Comparison of ENCODE assay signal across 17 cellular contexts in the genomic region with DNA sequence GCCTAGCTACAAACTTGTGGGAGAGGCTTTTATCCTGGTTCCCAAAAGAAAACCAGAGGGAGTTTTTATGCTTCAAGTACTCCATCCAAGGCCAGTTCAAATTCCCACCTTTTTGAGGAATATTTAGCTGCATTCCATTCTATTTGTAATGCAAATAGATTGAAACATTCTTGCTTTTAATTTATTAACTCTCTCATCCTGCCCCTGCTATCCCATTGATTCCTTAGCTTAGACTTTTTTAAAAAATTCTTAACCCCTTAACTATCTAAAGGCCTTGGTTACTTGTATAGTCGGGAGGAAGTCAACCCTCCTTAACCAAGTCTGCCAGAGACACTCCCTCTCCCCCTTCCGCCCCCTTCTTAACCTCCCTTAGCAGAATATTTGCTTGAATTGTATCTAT. TPM values are rescaled to one million over a fixed set of nuclear protein-coding genes. Genes with fewer than 3 reads are reported as not detected.
DNase-seq lines count a peak whose midpoint lies in the region; ATAC-seq and TF ChIP-seq lines count a peak whose summit lies in the region.
"Had no signal": no experiment of that assay in that cellular context is flagged by ENCODE, and none has a peak within 500 bp of the region (broad histone marks: within the 10 kb centered on the region; RNA-seq: fewer than 3 reads in every experiment).

No MANE protein-coding gene starts in this region.

- H3K27me3 Mint-ChIP-seq in GM23338 (ENCODE audit: insufficient read depth, low read depth, poor library complexity) (peaks cover 18% of the 10 kb centered on the region), activated B cell treated with CpG ODN at 0.5 μM for 24 hours (no peaks in the 10 kb centered on the region)
- no peaks in the 10 kb centered on the region for H3K27me3 Mint-ChIP-seq in naive thymus-derived CD4-positive, alpha-beta T cell

- POLR2A ChIA-PET in activated B cell treated with CpG ODN at 0.5 μM for 24 hours (lab: Charles Lee), result interaction anchor here (4.7 kb wide), 1 partner anchor 53 kb away, joined by 39 read pairs; a partner anchor contains a TSS
- POLR2A ChIA-PET in naive thymus-derived CD4-positive, alpha-beta T cell (lab: Charles Lee), result interaction anchor here (1.7 to 5.6 kb wide), 3 partner anchors 12 to 55 kb away, joined by 4 to 76 read pairs (median 6); a partner anchor contains a TSS
- POLR2A ChIA-PET in SK-N-SH (lab: Yijun Ruan, JAX), result interaction anchor here (1.0 kb wide), 1 partner anchor 53 kb away, joined by 3 read pairs; a partner anchor contains a TSS

- H3F3A ChIP-seq in GM23338 (replicated peaks; ENCODE audit: low read depth) (0 out of 2 replicates have a peak, but pooled peaks cover 4% of the 10 kb centered on the region), SK-N-SH (replicated peaks; ENCODE audit: insufficient read depth) (peaks cover 22% of the 10 kb centered on the region)

- H3K4me3 ChIP-seq in GM23338 (0 out of 2 replicates have a peak overlapping the region, but pooled peaks have one; percentile 3), SK-N-SH (ENCODE audit: low read depth in 2 of 2, low read length in 1 of 2) (no peak overlapping the region)
- no peak overlapping the region for H3K4me3 ChIP-seq in naive thymus-derived CD4-positive, alpha-beta T cell (ENCODE audit: low read length)
- H3K4me3 ChIP-seq: colonic mucosa, suprapubic skin had no signal

- H3K4me1 Mint-ChIP-seq in GM23338 (peaks cover 59% of the 10 kb centered on the region), activated B cell treated with CpG ODN at 0.5 μM for 24 hours (peaks cover 46% of the 10 kb centered on the region)
- H3K4me1 Mint-ChIP-seq in naive thymus-derived CD4-positive, alpha-beta T cell, result peaks cover 26 to 62% (median 43%) of the 10 kb centered on the region in 7 donors

- TF ChIP-seq CTCF in GM23338 (conservative IDR thresholded peaks at IDR 0.05; ENCODE audit: low read depth in 2 of 2) (no peak), activated B cell treated with CpG ODN at 0.5 μM for 24 hours (IDR thresholded peaks at IDR 0.05) (no peak), SK-N-SH (IDR thresholded peaks at IDR 0.05) (no peak)

- H3K4me1 ChIP-seq in GM23338 (ENCODE audit: insufficient read depth), result peaks cover 42% of the 10 kb centered on the region
- peaks cover 14 to 19% of the 10 kb centered on the region in 2 donors for H3K4me1 ChIP-seq in naive thymus-derived CD4-positive, alpha-beta T cell (ENCODE audit: control insufficient read depth in 2 of 2, insufficient read depth in 2 of 2, low read length in 2 of 2)
- H3K4me1 ChIP-seq in SK-N-SH (ENCODE audit: control insufficient read depth in 1 of 2, insufficient read depth in 2 of 2, low read depth in 1 of 2, low read length in 1 of 2), result peaks cover 11 to 12% of the 10 kb centered on the region in 2 experiments; a peak in 3 of 4 replicates
- H3K4me1 ChIP-seq: colonic mucosa had no signal

- no peaks in the 10 kb centered on the region for H3K9me3 ChIP-seq in naive thymus-derived CD4-positive, alpha-beta T cell (ENCODE audit: control insufficient read depth in 2 of 3, low read length in 3 of 3)
- H3K9me3 ChIP-seq in SK-N-SH, result no peaks in the 10 kb centered on the region
- H3K9me3 ChIP-seq: colonic mucosa, suprapubic skin had no signal

- no peak for TF ChIP-seq EP300 in SK-N-SH (IDR thresholded peaks at IDR 0.05; ENCODE audit: borderline replicate concordance in 1 of 2, low read depth in 1 of 2, low read length in 1 of 2)

- peaks cover 47% of the 10 kb centered on the region; the same call in 2 of the 3 replicates for H3K36me3 Mint-ChIP-seq in GM23338 (ENCODE audit: low read depth)
- peaks cover 54% of the 10 kb centered on the region for H3K36me3 Mint-ChIP-seq in activated B cell treated with CpG ODN at 0.5 μM for 24 hours (ENCODE audit: low read depth)
- peaks cover 3 to 56% (median 13%) of the 10 kb centered on the region in 5 donors for H3K36me3 Mint-ChIP-seq in naive thymus-derived CD4-positive, alpha-beta T cell

- H3K9ac ChIP-seq in SK-N-SH, result no peak overlapping the region

- H3K4me2 ChIP-seq in GM23338, result peak overlapping the region; percentile 83
- H3K4me2 ChIP-seq in SK-N-SH, result no peak overlapping the region

- H3K9me3 Mint-ChIP-seq in GM23338 (no peaks in the 10 kb centered on the region), activated B cell treated with CpG ODN at 0.5 μM for 24 hours (no peaks in the 10 kb centered on the region)
- H3K9me3 Mint-ChIP-seq in naive thymus-derived CD4-positive, alpha-beta T cell, result no peaks in the 10 kb centered on the region
- H3K9me3 Mint-ChIP-seq: T-helper 1 cell treated with Interleukin-12 subunit alpha and Interleukin-12 subunit beta and Interleukin-4 antibody, amounts not matched to agents 30 μg/mL and 1 μg/mL, for 36 hours had no signal

- DNase-seq in GM23338 (ENCODE audit: low spot score), result peak; percentile 85
- no peak for DNase-seq in activated B cell treated with CpG ODN at 0.5 μM for 24 hours
- no peak for DNase-seq in naive thymus-derived CD4-positive, alpha-beta T cell
- DNase-seq in substantia nigra (lab: John Stamatoyannopoulos, UW), result no peak
- no peak for DNase-seq in SK-N-SH
- no peak for DNase-seq in T-helper 9 cell
- DNase-seq: activated CD4-positive, alpha-beta T cell treated with anti-CD3 and anti-CD28 coated beads for 4 hours; activated T-cell treated with anti-CD3 and anti-CD28 coated beads, Interleukin-2, amount 50 U/mL, for 48 hours; anterior cingulate cortex; C1 segment of cervical spinal cord; colonic mucosa; DMS79; kidney glomerular epithelial cell; NCI-H1048; NCI-H774 had no signal

- H4K20me1 ChIP-seq in GM23338 (replicated peaks; ENCODE audit: insufficient read depth), result no peaks in the 10 kb centered on the region
- no peaks in the 10 kb centered on the region for H4K20me1 ChIP-seq in SK-N-SH (ENCODE audit: insufficient read depth)

- H3K27ac Mint-ChIP-seq in GM23338 (peak overlapping the region; percentile 66), activated B cell treated with CpG ODN at 0.5 μM for 24 hours (peak overlapping the region; percentile 35)
- H3K27ac Mint-ChIP-seq in naive thymus-derived CD4-positive, alpha-beta T cell, result peak overlapping the region in 8 of 9 donors; percentile 26 to 91 (median 68)
- H3K27ac Mint-ChIP-seq: T-helper 1 cell treated with Interleukin-12 subunit alpha and Interleukin-12 subunit beta and Interleukin-4 antibody, amounts not matched to agents 30 μg/mL and 1 μg/mL, for 36 hours had no signal

- H3K27ac ChIP-seq in GM23338 (ENCODE audit: low read depth), result peak overlapping the region; percentile 91
- peak overlapping the region; percentile 26 for H3K27ac ChIP-seq in naive thymus-derived CD4-positive, alpha-beta T cell (ENCODE audit: low read depth, low read length)
- no peak overlapping the region for H3K27ac ChIP-seq in substantia nigra (ENCODE audit: low read depth, low read length, poor library complexity, severe bottlenecking)
- 0 out of 4 replicates have a peak overlapping the region, but pooled peaks of 1 of the 2 experiments have one; percentile 2 for H3K27ac ChIP-seq in SK-N-SH (ENCODE audit: low read depth in 2 of 2, low read length in 1 of 2)
- H3K27ac ChIP-seq: colonic mucosa, suprapubic skin had no signal

- 63% methylated on average over 2 of the region's 2 CpGs for WGBS in SK-N-SH (ENCODE audit: low lambda C conversion rate)

- H3K4me3 Mint-ChIP-seq in GM23338, result peak overlapping the region; percentile 33; the same call in 1 of the 3 replicates
- no peak overlapping the region for H3K4me3 Mint-ChIP-seq in activated B cell treated with CpG ODN at 0.5 μM for 24 hours
- H3K4me3 Mint-ChIP-seq in naive thymus-derived CD4-positive, alpha-beta T cell, result no peak overlapping the region
- H3K4me3 Mint-ChIP-seq: T-helper 1 cell treated with Interleukin-12 subunit alpha and Interleukin-12 subunit beta and Interleukin-4 antibody, amounts not matched to agents 30 μg/mL and 1 μg/mL, for 36 hours had no signal

- intact Hi-C loops in activated B cell treated with CpG ODN at 0.5 μM for 24 hours (cut with micrococcal nuclease), result loop anchor here (5.0 to 10.0 kb wide), 2 partner anchors 35 to 167 kb away; a partner anchor contains a TSS
- intact Hi-C loops in naive thymus-derived CD4-positive, alpha-beta T cell (cut with micrococcal nuclease), result loop anchor here (10.0 kb wide), 2 partner anchors 167 to 277 kb away; a partner anchor contains a TSS

- H3K9me2 ChIP-seq in GM23338 (ENCODE audit: insufficient read depth), result no peaks in the 10 kb centered on the region
- H3K9me2 ChIP-seq in SK-N-SH, result no peaks in the 10 kb centered on the region

- peaks cover 12% of the 10 kb centered on the region for H3K27me3 ChIP-seq in GM23338 (ENCODE audit: insufficient read depth)
- H3K27me3 ChIP-seq in naive thymus-derived CD4-positive, alpha-beta T cell (ENCODE audit: control insufficient read depth in 2 of 2, insufficient read depth in 2 of 2, low read length in 2 of 2), result no peaks in the 10 kb centered on the region
- H3K27me3 ChIP-seq in SK-N-SH (ENCODE audit: insufficient read depth), result no peaks in the 10 kb centered on the region
- H3K27me3 ChIP-seq: colonic mucosa, suprapubic skin had no signal

- H3K36me3 ChIP-seq in GM23338 (ENCODE audit: insufficient read depth), result no peaks in the 10 kb centered on the region; the same call in 1 of the 2 replicates
- peaks cover 0 to 43% (median 19%) of the 10 kb centered on the region in 3 experiments for H3K36me3 ChIP-seq in naive thymus-derived CD4-positive, alpha-beta T cell (ENCODE audit: control insufficient read depth in 2 of 3, insufficient read depth in 3 of 3, low read length in 3 of 3)
- peaks cover 43 to 46% of the 10 kb centered on the region in 2 experiments for H3K36me3 ChIP-seq in SK-N-SH (replicated peaks in 1 of 2; ENCODE audit: control insufficient read depth in 1 of 2, insufficient read depth in 2 of 2, low read length in 1 of 2)
- H3K36me3 ChIP-seq: colonic mucosa had no signal

- no peak for TF ChIP-seq RAD21 in SK-N-SH (IDR thresholded peaks at IDR 0.05; ENCODE audit: low read length)

- no peak for ATAC-seq in GM23338
- ATAC-seq in activated B cell treated with CpG ODN at 0.5 μM for 24 hours (ENCODE audit: low read depth), result no peak
- ATAC-seq in naive thymus-derived CD4-positive, alpha-beta T cell, result no peak

- CTCF ChIA-PET in activated B cell treated with CpG ODN at 0.5 μM for 24 hours (lab: Charles Lee), result interaction anchor here (1.0 to 3.8 kb wide), 5 partner anchors 8 to 281 kb away, joined by 3 to 29 read pairs (median 5); a partner anchor contains a TSS
- CTCF ChIA-PET in naive thymus-derived CD4-positive, alpha-beta T cell (lab: Charles Lee), result interaction anchor here (0.6 to 2.8 kb wide), 5 partner anchors 10 to 170 kb away, joined by 3 to 6 read pairs (median 4); a partner anchor contains a TSS
- CTCF ChIA-PET in SK-N-SH (lab: Yijun Ruan, JAX), result interaction anchor here (0.8 to 4.8 kb wide), 8 partner anchors 10 to 281 kb away, joined by 3 to 42 read pairs (median 4); no protein-coding TSS in a partner anchor

- H2AFZ ChIP-seq in GM23338, result no peak overlapping the region
- H2AFZ ChIP-seq in SK-N-SH (ENCODE audit: low read depth), result no peak overlapping the region

- H3K79me2 ChIP-seq in GM23338 (replicated peaks; ENCODE audit: insufficient read depth) (peaks cover 17% of the 10 kb centered on the region), SK-N-SH (ENCODE audit: insufficient read depth) (peaks cover 18% of the 10 kb centered on the region)

RNA-seq across cellular contexts. Expression of a gene that starts 2.5 kb away (rescaled TPM):
- total RNA-seq in GM23338 (2014; rRNA removed; shearing (Covaris generic)), result 56.8 and 77.6 TPM in 2 replicates
- polyA plus RNA-seq in GM23338 (2016; fragmentation: Nextera tagmentation; extraction: Ambion mirVana), result 52.4 and 53.6 TPM in 2 replicates
- 33.3 and 36.4 TPM in 2 replicates for total RNA-seq in activated B cell treated with CpG ODN at 0.5 μM for 24 hours
- total RNA-seq in naive thymus-derived CD4-positive, alpha-beta T cell, result 100 to 1,000 TPM in 1 of 5 experiments, 10 to 100 TPM in 4; 85.5 to 126 (median 90.1) TPM
- 10 to 100 TPM; 26.1 to 55.9 TPM for polyA plus RNA-seq in naive thymus-derived CD4-positive, alpha-beta T cell
- 81.0 and 87.4 TPM in 2 replicates for polyA plus RNA-seq in SK-N-SH (2012; rRNA removed)
- polyA plus RNA-seq in SK-N-SH (2012; cell fraction: cytosol; rRNA removed), result 25.9 and 38.1 TPM in 2 replicates
- 325 and 510 TPM in 2 replicates for polyA plus RNA-seq in SK-N-SH (2012; cell fraction: nucleus; rRNA removed)

RNA-seq across cellular contexts. Expression of a gene that starts 34.9 kb away (rescaled TPM):
- total RNA-seq in GM23338 (2014; rRNA removed; shearing (Covaris generic)), result 51.3 and 65.4 TPM in 2 replicates
- polyA plus RNA-seq in GM23338 (2016; fragmentation: Nextera tagmentation; extraction: Ambion mirVana) (73.5 and 76.7 TPM in 2 replicates), SK-N-SH (2012; rRNA removed) (961 and 1,028 TPM in 2 replicates)
- total RNA-seq in activated B cell treated with CpG ODN at 0.5 μM for 24 hours, result 11.5 and 13.5 TPM in 2 replicates
- total RNA-seq in naive thymus-derived CD4-positive, alpha-beta T cell, result 10 to 100 TPM in 3 of 5 experiments, under 1 TPM in 2; 0.57 to 89.1 (median 18.7) TPM
- polyA plus RNA-seq in naive thymus-derived CD4-positive, alpha-beta T cell, result 1 to 10 TPM; 2.6 to 4.2 TPM
- polyA plus RNA-seq in SK-N-SH (2012; cell fraction: cytosol; rRNA removed), result 761 and 772 TPM in 2 replicates
- polyA plus RNA-seq in SK-N-SH (2012; cell fraction: nucleus; rRNA removed), result 538 and 661 TPM in 2 replicates

RNA-seq across cellular contexts. Expression of a gene that starts 43.1 kb away (rescaled TPM):
- 12.7 and 22.4 TPM in 2 replicates for total RNA-seq in GM23338 (2014; rRNA removed; shearing (Covaris generic))
- polyA plus RNA-seq in GM23338 (2016; fragmentation: Nextera tagmentation; extraction: Ambion mirVana) (17.9 and 19.0 TPM in 2 replicates), SK-N-SH (2012; rRNA removed) (5.3 and 6.7 TPM in 2 replicates)
- total RNA-seq in activated B cell treated with CpG ODN at 0.5 μM for 24 hours, result 0.46 and 0.75 TPM in 2 replicates
- total RNA-seq in naive thymus-derived CD4-positive, alpha-beta T cell, result 1 to 10 TPM in 1 of 5 experiments, under 1 TPM in 2, not detected in 2; 0.46 to 1.6 (median 0.50) TPM
- not detected for polyA plus RNA-seq in naive thymus-derived CD4-positive, alpha-beta T cell
- 2.7 and 3.7 TPM in 2 replicates for polyA plus RNA-seq in SK-N-SH (2012; cell fraction: cytosol; rRNA removed)
- 21.9 and 22.0 TPM in 2 replicates for polyA plus RNA-seq in SK-N-SH (2012; cell fraction: nucleus; rRNA removed)

RNA-seq across cellular contexts. Expression of a gene that starts 52.4 kb away (rescaled TPM):
- total RNA-seq in GM23338 (2014; rRNA removed; shearing (Covaris generic)), result 161 and 182 TPM in 2 replicates
- polyA plus RNA-seq in GM23338 (2016; fragmentation: Nextera tagmentation; extraction: Ambion mirVana) (120 and 147 TPM in 2 replicates), SK-N-SH (2012; rRNA removed) (50.8 and 71.8 TPM in 2 replicates)
- 221 and 227 TPM in 2 replicates for total RNA-seq in activated B cell treated with CpG ODN at 0.5 μM for 24 hours
- 100 to 1,000 TPM; 114 to 237 (median 143) TPM for total RNA-seq in naive thymus-derived CD4-positive, alpha-beta T cell
- 100 to 1,000 TPM; 114 to 135 TPM for polyA plus RNA-seq in naive thymus-derived CD4-positive, alpha-beta T cell
- polyA plus RNA-seq in SK-N-SH (2012; cell fraction: cytosol; rRNA removed), result 88.4 and 108 TPM in 2 replicates
- polyA plus RNA-seq in SK-N-SH (2012; cell fraction: nucleus; rRNA removed), result 29.4 and 68.1 TPM in 2 replicates

RNA-seq across cellular contexts. Expression of a gene that starts 53.1 kb away (rescaled TPM):
- 18.2 and 30.0 TPM in 2 replicates for total RNA-seq in GM23338 (2014; rRNA removed; shearing (Covaris generic))
- polyA plus RNA-seq in GM23338 (2016; fragmentation: Nextera tagmentation; extraction: Ambion mirVana) (20.6 and 21.0 TPM in 2 replicates), SK-N-SH (2012; rRNA removed) (16.3 and 17.9 TPM in 2 replicates)
- 12.4 and 13.8 TPM in 2 replicates for total RNA-seq in activated B cell treated with CpG ODN at 0.5 μM for 24 hours
- total RNA-seq in naive thymus-derived CD4-positive, alpha-beta T cell, result 10 to 100 TPM; 15.7 to 26.8 (median 24.8) TPM
- 10 to 100 TPM; 14.0 to 14.2 TPM for polyA plus RNA-seq in naive thymus-derived CD4-positive, alpha-beta T cell
- 16.3 and 16.7 TPM in 2 replicates for polyA plus RNA-seq in SK-N-SH (2012; cell fraction: cytosol; rRNA removed)
- polyA plus RNA-seq in SK-N-SH (2012; cell fraction: nucleus; rRNA removed), result 17.6 and 26.1 TPM in 2 replicates
